8 cellular contexts compared by ENCODE assay signal in genomic region chr14:63770187-63770807, GRCh38. TPM values are rescaled to one million over a fixed set of nuclear protein-coding genes. Genes with fewer than 3 reads are reported as not detected.
DNase-seq lines count a peak whose midpoint lies in the region; ATAC-seq and TF ChIP-seq lines count a peak whose summit lies in the region.

No MANE protein-coding gene starts in this region.

- WGBS in body of pancreas, 2 donors: 34 to 46% methylated on average over 3 of the region's 3 CpGs

- no peaks in the 10 kb centered on the region for H3K36me3 ChIP-seq in body of pancreas (replicated peaks in 1 of 2; ENCODE audit: insufficient read depth in 1 of 2, low read depth in 2 of 2)
- H3K36me3 ChIP-seq in kidney epithelial cell (ENCODE audit: control insufficient read depth, insufficient read depth, low read length): no peaks in the 10 kb centered on the region

- H3K4me1 ChIP-seq in body of pancreas: no peaks in the 10 kb centered on the region

- TF ChIP-seq CTCF in body of pancreas (IDR thresholded peaks at IDR 0.05) (peak; percentile 56 to 76 (median 69)), kidney epithelial cell (IDR thresholded peaks at IDR 0.05; ENCODE audit: insufficient read depth, low read length, poor library complexity, severe bottlenecking) (peak; percentile 60)

- H3K9me3 ChIP-seq in body of pancreas: no peaks in the 10 kb centered on the region

- no peak for TF ChIP-seq POLR2A in body of pancreas (IDR thresholded peaks at IDR 0.05)

- no peak overlapping the region for H3K27ac ChIP-seq in body of pancreas

- peak; percentile 3 to 18 for DNase-seq in activated CD8-positive, alpha-beta memory T cell treated with anti-CD3 and anti-CD28 coated beads for 1 hour (ENCODE audit: extremely low read depth in 1 of 2, low read depth in 1 of 2)
- no peak for DNase-seq in activated CD8-positive, alpha-beta memory T cell treated with anti-CD3 and anti-CD28 coated beads for 24 hours
- DNase-seq in HK-2 (ENCODE audit: unreplicated experiment) (peak; percentile 25), T follicular helper cell (ENCODE audit: low read depth) (peak; percentile 38), body of pancreas (peak; percentile 58 to 76 (median 70)), kidney epithelial cell (ENCODE audit: low read depth) (no peak), ecto neural progenitor cell (ENCODE audit: low spot score) (no peak)
- peak; percentile 12 to 23 for DNase-seq in stimulated activated CD8-positive, alpha-beta memory T cell treated with anti-CD3 and anti-CD28 coated beads, Interleukin-7, amount 100 ng/mL, for 4 hours (ENCODE audit: low read depth in 2 of 2)

- peak; percentile 77 for ATAC-seq in body of pancreas

- intact Hi-C loops in body of pancreas (cut with DNase I): no loop called here

- H3K27me3 ChIP-seq in body of pancreas (no peaks in the 10 kb centered on the region), kidney epithelial cell (ENCODE audit: control insufficient read depth, insufficient read depth, low read length) (no peaks in the 10 kb centered on the region)

- H3K4me3 ChIP-seq in body of pancreas (no peak overlapping the region), kidney epithelial cell (ENCODE audit: low read depth, low read length) (no peak overlapping the region)

RNA-seq across cellular contexts. Expression of gene SGPP1, which starts 42.4 kb away (rescaled TPM):
- total RNA-seq in body of pancreas (10 to 100 TPM; 23.1 to 24.4 TPM), kidney epithelial cell (19.0 and 22.5 TPM in 2 replicates)

Comparison
In these comparisons a context has a peak if more than half of its experiments do, and no peak if none do; other contexts are left out.
1. DNase-seq: peak in activated CD8-positive, alpha-beta memory T cell treated with anti-CD3 and anti-CD28 coated beads for 1 hour (2 of 2), HK-2 (single experiment), T follicular helper cell (single experiment), body of pancreas (4 of 4) and stimulated activated CD8-positive, alpha-beta memory T cell treated with anti-CD3 and anti-CD28 coated beads, Interleukin-7, amount 100 ng/mL, for 4 hours (2 of 2); none in activated CD8-positive, alpha-beta memory T cell treated with anti-CD3 and anti-CD28 coated beads for 24 hours (single experiment), kidney epithelial cell (single experiment) and ecto neural progenitor cell (single experiment).